1 cellular context compared by ENCODE assay signal in genomic region chr5:151214614-151215545, GRCh38.
TF ChIP-seq lines count a peak whose summit lies in the region.

No MANE protein-coding gene starts in this region.

TF ChIP-seq in K562, 482 proteins besides CTCF, POLR2A, EP300 and RAD21 (continued from another document and continues in another):
- TF ChIP-seq ZBTB5 (IDR thresholded peaks at IDR 0.05) = no peak
- no peak for TF ChIP-seq SNAPC5 (CRISPR knock-in tag; IDR thresholded peaks at IDR 0.05)
- TF ChIP-seq ZNF282 (CRISPR knock-in tag; IDR thresholded peaks at IDR 0.05) = no peak
- TF ChIP-seq ZNF12 (CRISPR knock-in tag; IDR thresholded peaks at IDR 0.05) = no peak
- TF ChIP-seq JUN (IDR thresholded peaks at IDR 0.05; ENCODE audit: borderline replicate concordance, low read depth, low read length) = 0 out of 2 replicates have a peak, but pooled peaks have one; percentile 30
- no peak for TF ChIP-seq JUN (CRISPR knock-in tag; IDR thresholded peaks at IDR 0.05; ENCODE audit: borderline replicate concordance)
- no peak for TF ChIP-seq HNRNPUL1 (IDR thresholded peaks at IDR 0.05; ENCODE audit: low read length)
- no peak for TF ChIP-seq ELK1 (CRISPR knock-in tag; IDR thresholded peaks at IDR 0.05)
- no peak for TF ChIP-seq ZC3H4 (CRISPR knock-in tag; IDR thresholded peaks at IDR 0.05; ENCODE audit: borderline replicate concordance)
- peak; percentile 23; the same call in 1 of the 2 replicates for TF ChIP-seq ZNF175 (CRISPR knock-in tag; IDR thresholded peaks at IDR 0.05; ENCODE audit: low read depth)
- 0 out of 4 replicates have a peak, but pooled peaks of 1 of the 2 experiments have one; percentile 16 for TF ChIP-seq RCOR1 (IDR thresholded peaks at IDR 0.05; ENCODE audit: borderline replicate concordance in 1 of 2, low read depth in 2 of 2, low read length in 2 of 2)
- no peak for TF ChIP-seq HES1 (IDR thresholded peaks at IDR 0.05; ENCODE audit: low read depth)
- TF ChIP-seq ZNF644 (tag; IDR thresholded peaks at IDR 0.05; ENCODE audit: low read depth) = no peak
- TF ChIP-seq BMI1 (IDR thresholded peaks at IDR 0.05; ENCODE audit: low read length) = no peak
- no peak for TF ChIP-seq TAF7 (tag; IDR thresholded peaks at IDR 0.05)
- TF ChIP-seq ZKSCAN3 (CRISPR knock-in tag; IDR thresholded peaks at IDR 0.05) = no peak
- TF ChIP-seq CREM (IDR thresholded peaks at IDR 0.05; ENCODE audit: low read depth) = peak; percentile 27; the same call in 1 of the 2 replicates
- TF ChIP-seq REST (CRISPR knock-in tag; IDR thresholded peaks at IDR 0.05; ENCODE audit: low read depth) = no peak
- TF ChIP-seq ZZZ3 (IDR thresholded peaks at IDR 0.05) = no peak
- TF ChIP-seq MYNN (IDR thresholded peaks at IDR 0.05) = no peak
- no peak for TF ChIP-seq MYNN (CRISPR knock-in tag; IDR thresholded peaks at IDR 0.05)
- TF ChIP-seq THAP12 (CRISPR knock-in tag; IDR thresholded peaks at IDR 0.05) = no peak
- 0 out of 2 replicates have a peak, but pooled peaks have one; percentile 26 for TF ChIP-seq ZNF589 (CRISPR knock-in tag; IDR thresholded peaks at IDR 0.05; ENCODE audit: low read depth)
- no peak for TF ChIP-seq UBTF (IDR thresholded peaks at IDR 0.05; ENCODE audit: borderline replicate concordance in 1 of 2, low read depth in 2 of 2, low read length in 2 of 2)
- no peak; the same call in 1 of the 2 replicates for TF ChIP-seq CBFB (CRISPR knock-in tag; IDR thresholded peaks at IDR 0.05)
- TF ChIP-seq E4F1 (CRISPR knock-in tag; IDR thresholded peaks at IDR 0.05; ENCODE audit: borderline replicate concordance) = no peak
- TF ChIP-seq KLF1 (tag; IDR thresholded peaks at IDR 0.05) = no peak
- TF ChIP-seq HBP1 (CRISPR knock-in tag; IDR thresholded peaks at IDR 0.05) = no peak
- TF ChIP-seq ZMIZ1 (IDR thresholded peaks at IDR 0.05; ENCODE audit: low read depth in 2 of 2, low read length in 2 of 2) = no peak
- no peak for TF ChIP-seq HOMEZ (CRISPR knock-in tag; IDR thresholded peaks at IDR 0.05)
